1 cellular context compared by ENCODE assay signal in genomic region chr12:132284071-132284492, GRCh38.
TF ChIP-seq lines count a peak whose summit lies in the region.

No MANE protein-coding gene starts in this region.

TF ChIP-seq in H1, 55 proteins besides CTCF, POLR2A, EP300 and RAD21 (continued from another document):
- TF ChIP-seq ATF2 (IDR thresholded peaks at IDR 0.05; ENCODE audit: low read length): no peak
TF ChIP-seq in H1: peak in this region for 1.
